17 cellular contexts compared by ENCODE assay signal in genomic region chr7:55512635-55513034, GRCh38. TPM values are rescaled to one million over a fixed set of nuclear protein-coding genes. Genes with fewer than 3 reads are reported as not detected.
DNase-seq lines count a peak whose midpoint lies in the region; ATAC-seq and TF ChIP-seq lines count a peak whose summit lies in the region.
"Had no signal": no experiment of that assay in that cellular context is flagged by ENCODE, and none has a peak within 500 bp of the region (broad histone marks: within the 10 kb centered on the region; RNA-seq: fewer than 3 reads in every experiment).

No MANE protein-coding gene starts in this region.

- H3K9me2 ChIP-seq in GM23338 (ENCODE audit: insufficient read depth) = no peaks in the 10 kb centered on the region
- H3K9me2 ChIP-seq: SK-N-SH had no signal

- peak overlapping the region; percentile 55; the same call in 1 of the 2 replicates for H3K27ac Mint-ChIP-seq in GM23338
- no peak overlapping the region for H3K27ac Mint-ChIP-seq in activated T-helper 2 cell treated with anti-CD3 and anti-CD28 coated beads, Interferon-gamma antibody, Interleukin-2, Interleukin-4, amounts not matched to agents 10 μg/mL and 5 μg/mL and 100 μg/mL, durations not matched to agents 14 hours and 24 hours and 36 hours

- no peak overlapping the region for H3K4ac ChIP-seq in neuronal stem cell (ENCODE audit: low read length)

- H2BK5ac ChIP-seq in neuronal stem cell (ENCODE audit: low read length) = no peak overlapping the region

- H3K9me3 ChIP-seq in OCI-LY3 (ENCODE audit: insufficient read depth, low read length) = no peaks in the 10 kb centered on the region
- H3K9me3 ChIP-seq in neuronal stem cell (replicated peaks in 1 of 2; ENCODE audit: control insufficient read depth in 2 of 2, insufficient read depth in 1 of 2, low read depth in 1 of 2, low read length in 2 of 2) = no peaks in the 10 kb centered on the region
- H3K9me3 ChIP-seq in vagina = no peaks in the 10 kb centered on the region
- H3K9me3 ChIP-seq: Peyer's patch, SK-N-SH had no signal

- H2AK5ac ChIP-seq in neuronal stem cell (ENCODE audit: low read depth, low read length) = no peak overlapping the region

- TF ChIP-seq CTCF in GM06990 (IDR thresholded peaks at IDR 0.05; ENCODE audit: insufficient read depth, low read length, poor library complexity, severe bottlenecking) = no peak
- TF ChIP-seq CTCF in GM23338 (conservative IDR thresholded peaks at IDR 0.05; ENCODE audit: low read depth in 2 of 2) = no peak
- TF ChIP-seq CTCF in OCI-LY3 (IDR thresholded peaks at IDR 0.05; ENCODE audit: low read depth, low read length) = no peak
- TF ChIP-seq CTCF in vagina (IDR thresholded peaks at IDR 0.05) = no peak

- H3F3A ChIP-seq in GM23338 (replicated peaks; ENCODE audit: low read depth) = no peaks in the 10 kb centered on the region

- H2AFZ ChIP-seq in GM23338 = no peak overlapping the region
- no peak overlapping the region for H2AFZ ChIP-seq in OCI-LY3 (ENCODE audit: low read depth, low read length)
- H2AFZ ChIP-seq in neuronal stem cell (ENCODE audit: low read length) = no peak overlapping the region

- H4K20me1 ChIP-seq in GM23338 (replicated peaks; ENCODE audit: insufficient read depth) (peaks cover 6% of the 10 kb centered on the region; the same call in 1 of the 2 replicates), OCI-LY3 (ENCODE audit: insufficient read depth, low read length) (no peaks in the 10 kb centered on the region)

- no peak overlapping the region for H2BK120ac ChIP-seq in neuronal stem cell (ENCODE audit: low read depth, low read length)

- H3K4me1 Mint-ChIP-seq in GM23338 = peaks cover 40% of the 10 kb centered on the region
- H3K4me1 Mint-ChIP-seq in activated T-helper 2 cell treated with anti-CD3 and anti-CD28 coated beads, Interferon-gamma antibody, Interleukin-2, Interleukin-4, amounts not matched to agents 10 μg/mL and 5 μg/mL and 100 μg/mL, durations not matched to agents 14 hours and 24 hours and 36 hours (ENCODE audit: low read depth) = peaks cover 32% of the 10 kb centered on the region

- H3K27me3 ChIP-seq in GM06990 (replicated peaks; ENCODE audit: control insufficient read depth, insufficient read depth, low read length) (no peaks in the 10 kb centered on the region), GM23338 (ENCODE audit: insufficient read depth) (no peaks in the 10 kb centered on the region), OCI-LY3 (ENCODE audit: low read depth, low read length) (no peaks in the 10 kb centered on the region), neuronal stem cell (ENCODE audit: control insufficient read depth in 3 of 3, insufficient read depth in 3 of 3, low read depth in 1 of 3, low read length in 3 of 3) (no peaks in the 10 kb centered on the region), vagina (no peaks in the 10 kb centered on the region)
- H3K27me3 ChIP-seq: Peyer's patch had no signal

- DNase-seq in GM06990 (ENCODE audit: extremely low read depth, insufficient read length) (no peak), GM23338 (ENCODE audit: low spot score) (no peak), neuronal stem cell (ENCODE audit: low spot score) (no peak), vagina (ENCODE audit: extremely low spot score in 2 of 2) (no peak), NK-92 (lab: John Stamatoyannopoulos, UW; ENCODE audit: unreplicated experiment) (no peak)
- DNase-seq in activated T-helper 2 cell treated with anti-CD3 and anti-CD28 coated beads, Interferon-gamma antibody, Interleukin-2, Interleukin-4, amounts not matched to agents 10 μg/mL and 5 μg/mL and 100 μg/mL, durations not matched to agents 14 hours and 24 hours and 36 hours (ENCODE audit: low spot score) = no peak
- DNase-seq: CD8-positive, alpha-beta memory T cell; GF-D8; H7; NCI-H187 treated with DMSO at 0.1 percent for 48 hours; NCI-H2171; NCI-H510A treated with DMSO at 0.1 percent for 48 hours; Right ventricle myocardium superior; SK-N-SH; T-helper 1 cell had no signal

- H2BK15ac ChIP-seq in neuronal stem cell (ENCODE audit: low read length) = no peak overlapping the region

- no peak overlapping the region for H3K4me3 Mint-ChIP-seq in GM23338
- no peak overlapping the region for H3K4me3 Mint-ChIP-seq in activated T-helper 2 cell treated with anti-CD3 and anti-CD28 coated beads, Interferon-gamma antibody, Interleukin-2, Interleukin-4, amounts not matched to agents 10 μg/mL and 5 μg/mL and 100 μg/mL, durations not matched to agents 14 hours and 24 hours and 36 hours (ENCODE audit: low read depth)
- H3K4me3 Mint-ChIP-seq: CD8-positive, alpha-beta memory T cell had no signal

- no peak overlapping the region for H4K91ac ChIP-seq in neuronal stem cell (ENCODE audit: low read depth, low read length, poor library complexity)

- no CpG with 5 or more reads among the region's 8 CpGs for WGBS in neuronal stem cell (ENCODE audit: extremely low coverage in 2 of 2, insufficient read length in 2 of 2, insufficient replicate concordance in 1 of 2), 2 donors

- H3K14ac ChIP-seq in neuronal stem cell (ENCODE audit: low read length) = no peak overlapping the region

- H3K79me1 ChIP-seq in neuronal stem cell (ENCODE audit: low read depth, low read length) = no peaks in the 10 kb centered on the region

- H3K79me2 ChIP-seq in GM23338 (replicated peaks; ENCODE audit: insufficient read depth) (peaks cover 20% of the 10 kb centered on the region), OCI-LY3 (ENCODE audit: low read length) (peaks cover 95% of the 10 kb centered on the region)

- intact Hi-C loops in activated T-helper 2 cell treated with anti-CD3 and anti-CD28 coated beads, Interferon-gamma antibody, Interleukin-2, Interleukin-4, amounts not matched to agents 10 μg/mL and 5 μg/mL and 100 μg/mL, durations not matched to agents 14 hours and 24 hours and 36 hours (cut with micrococcal nuclease) = no loop called here
- intact Hi-C loops in vagina (cut with DNase I) = no loop called here

- peak overlapping the region; percentile 35 for H3K18ac ChIP-seq in neuronal stem cell (ENCODE audit: low read length)

- peak; percentile 43 for ATAC-seq in GM23338

- TF ChIP-seq POLR2A in vagina (IDR thresholded peaks at IDR 0.05) = no peak

- H3K23ac ChIP-seq in neuronal stem cell (ENCODE audit: low read depth, low read length, poor library complexity) = no peak overlapping the region

- H3K4me2 ChIP-seq in GM23338 = no peak overlapping the region
- peak overlapping the region; percentile 62 for H3K4me2 ChIP-seq in OCI-LY3 (ENCODE audit: low read length)
- H3K4me2 ChIP-seq in neuronal stem cell (ENCODE audit: insufficient read depth, low read length, poor library complexity, severe bottlenecking) = no peak overlapping the region
- H3K4me2 ChIP-seq: SK-N-SH had no signal

- H3K9ac ChIP-seq in OCI-LY3 (ENCODE audit: low read length) (peak overlapping the region; percentile 85), neuronal stem cell (ENCODE audit: low read depth, low read length, poor library complexity) (peak overlapping the region; percentile 8)
- H3K9ac ChIP-seq: SK-N-SH had no signal

- H3K36me3 ChIP-seq in GM06990 (ENCODE audit: control insufficient read depth, insufficient read depth, low read length) (peaks cover 15% of the 10 kb centered on the region), GM23338 (ENCODE audit: insufficient read depth) (no peaks in the 10 kb centered on the region), OCI-LY3 (replicated peaks; ENCODE audit: low read depth, low read length) (peaks cover 45% of the 10 kb centered on the region), neuronal stem cell (replicated peaks in 1 of 2; ENCODE audit: control insufficient read depth in 2 of 2, insufficient read depth in 2 of 2, low read length in 2 of 2) (peaks cover 2 to 43% of the 10 kb centered on the region in 2 donors), vagina (peaks cover 0 to 11% of the 10 kb centered on the region in 2 donors)

- H3K9me3 Mint-ChIP-seq in GM23338 = no peaks in the 10 kb centered on the region
- no peaks in the 10 kb centered on the region for H3K9me3 Mint-ChIP-seq in activated T-helper 2 cell treated with anti-CD3 and anti-CD28 coated beads, Interferon-gamma antibody, Interleukin-2, Interleukin-4, amounts not matched to agents 10 μg/mL and 5 μg/mL and 100 μg/mL, durations not matched to agents 14 hours and 24 hours and 36 hours
- H3K9me3 Mint-ChIP-seq: CD8-positive, alpha-beta memory T cell had no signal

- H2BK12ac ChIP-seq in neuronal stem cell (ENCODE audit: low read length) = no peak overlapping the region

- peaks cover 16% of the 10 kb centered on the region for H3K27me3 Mint-ChIP-seq in GM23338 (ENCODE audit: insufficient read depth, low read depth, poor library complexity)
- H3K27me3 Mint-ChIP-seq in activated T-helper 2 cell treated with anti-CD3 and anti-CD28 coated beads, Interferon-gamma antibody, Interleukin-2, Interleukin-4, amounts not matched to agents 10 μg/mL and 5 μg/mL and 100 μg/mL, durations not matched to agents 14 hours and 24 hours and 36 hours (ENCODE audit: low read depth) = no peaks in the 10 kb centered on the region

- H3K27ac ChIP-seq in GM23338 (ENCODE audit: low read depth) = no peak overlapping the region
- H3K27ac ChIP-seq in OCI-LY3 (ENCODE audit: low read length) = peak overlapping the region; percentile 97
- no peak overlapping the region for H3K27ac ChIP-seq in neuronal stem cell (replicated peaks; ENCODE audit: low read length)
- no peak overlapping the region for H3K27ac ChIP-seq in vagina

- H3K4me3 ChIP-seq in GM06990 (replicated peaks; ENCODE audit: low read depth, low read length) = peak overlapping the region; percentile 17; the same call in 1 of the 2 replicates
- H3K4me3 ChIP-seq in GM23338 = no peak overlapping the region
- peak overlapping the region; percentile 8; the same call in 1 of the 2 replicates for H3K4me3 ChIP-seq in OCI-LY3 (ENCODE audit: low read length)
- peak overlapping the region in 1 of 2 donors; percentile 36 for H3K4me3 ChIP-seq in neuronal stem cell (ENCODE audit: low read length in 2 of 2)
- no peak overlapping the region for H3K4me3 ChIP-seq in vagina
- H3K4me3 ChIP-seq: Peyer's patch had no signal

- H3K4me1 ChIP-seq in GM23338 (ENCODE audit: insufficient read depth) (peaks cover 19% of the 10 kb centered on the region), OCI-LY3 (ENCODE audit: low read length) (peaks cover 96% of the 10 kb centered on the region), neuronal stem cell (ENCODE audit: control insufficient read depth in 2 of 2, insufficient read depth in 1 of 2, low read depth in 1 of 2, low read length in 2 of 2) (no peaks in the 10 kb centered on the region), vagina (peaks cover 8% of the 10 kb centered on the region)

- H3K36me3 Mint-ChIP-seq in GM23338 (ENCODE audit: low read depth) = peaks cover 2% of the 10 kb centered on the region; the same call in 2 of the 3 replicates
- H3K36me3 Mint-ChIP-seq in activated T-helper 2 cell treated with anti-CD3 and anti-CD28 coated beads, Interferon-gamma antibody, Interleukin-2, Interleukin-4, amounts not matched to agents 10 μg/mL and 5 μg/mL and 100 μg/mL, durations not matched to agents 14 hours and 24 hours and 36 hours (ENCODE audit: low read depth) = peaks cover 25% of the 10 kb centered on the region

- no peak overlapping the region for H4K8ac ChIP-seq in neuronal stem cell (ENCODE audit: low read depth, low read length)

RNA-seq across cellular contexts. Expression of gene VOPP1, which starts 59.7 kb away (rescaled TPM):
- 71.0 and 73.7 TPM in 2 replicates for total RNA-seq in GM23338 (2014; rRNA removed; shearing (Covaris generic))
- 26.2 and 28.2 TPM in 2 replicates for polyA plus RNA-seq in GM23338 (2016; fragmentation: Nextera tagmentation; extraction: Ambion mirVana)
- polyA plus RNA-seq in neuronal stem cell (2013, experiment 1 of 2) = 38.1 TPM
- 37.8 TPM for polyA plus RNA-seq in neuronal stem cell (2013, experiment 2 of 2)
- 53.7 and 56.0 TPM in 2 replicates for total RNA-seq in activated T-helper 2 cell treated with anti-CD3 and anti-CD28 coated beads, Interferon-gamma antibody, Interleukin-2, Interleukin-4, amounts not matched to agents 10 μg/mL and 5 μg/mL and 100 μg/mL, durations not matched to agents 14 hours and 24 hours and 36 hours
- total RNA-seq in vagina = 26.3 TPM

Comparison
In these comparisons a context has a peak if more than half of its experiments do, and no peak if none do; other contexts are left out.
1. H3K4me3 ChIP-seq: peak in GM06990 (single experiment) and OCI-LY3 (single experiment); none in GM23338 (single experiment) and vagina (0 of 2).